In the genomic region with DNA sequence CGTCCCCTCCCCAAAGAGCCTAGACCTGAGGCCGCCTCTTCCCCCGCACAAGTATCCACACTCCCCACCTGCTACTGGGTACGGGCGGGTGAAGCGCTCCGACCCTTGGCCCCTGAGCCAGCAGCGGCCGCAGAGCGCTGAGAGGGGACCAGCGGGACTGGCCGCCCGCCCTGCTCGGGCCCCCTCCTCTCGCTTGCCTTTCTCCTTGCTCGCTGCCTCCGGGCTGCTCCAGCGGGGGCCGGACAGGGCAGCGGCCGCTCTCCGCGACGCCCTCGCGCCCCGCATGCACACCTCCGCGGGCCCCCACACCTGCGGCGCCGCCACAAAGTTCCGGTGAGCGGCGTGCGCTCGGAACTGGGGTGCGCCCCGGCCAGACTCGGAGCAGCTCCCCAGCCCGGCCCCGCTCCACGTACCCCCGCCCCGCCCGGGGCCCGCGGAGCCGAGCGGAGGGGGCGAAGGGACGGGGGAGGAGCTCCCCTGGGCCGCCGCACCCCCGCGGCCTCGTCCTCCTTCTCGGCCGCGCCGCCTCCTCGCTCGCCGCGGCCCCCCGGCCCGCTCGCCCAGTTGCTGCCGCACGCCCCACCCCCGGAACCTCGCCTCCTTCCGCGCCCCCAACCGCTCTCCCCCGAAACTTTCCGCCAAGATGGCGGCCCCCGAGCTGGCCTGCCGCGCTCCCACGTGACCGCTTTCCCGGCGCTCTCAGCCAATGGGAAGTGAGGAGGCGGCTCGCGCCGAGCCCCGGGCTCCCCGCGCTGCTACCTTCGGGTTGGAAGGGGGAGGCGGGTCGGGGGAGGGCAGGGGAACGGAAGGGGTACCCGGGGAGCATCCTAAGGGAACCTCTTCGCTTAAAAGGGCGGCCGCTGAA, we compare ENCODE assay signal across 8 cellular contexts. TPM values are rescaled to one million over a fixed set of nuclear protein-coding genes. Genes with fewer than 3 reads are reported as not detected.
DNase-seq lines count a peak whose midpoint lies in the region; FAIRE-seq and TF ChIP-seq lines count a peak whose summit lies in the region.

No MANE protein-coding gene starts in this region.

- H3K36me3 ChIP-seq in stomach: peaks cover 0 to 5% (median 0%) of the 10 kb centered on the region in 4 donors

- WGBS in stomach, 5 donors: 0 to 3% (median 1%) methylated on average over 31 to 100 of the region's 100 CpGs

- H3K27ac Mint-ChIP-seq in neural crest cell (ENCODE audit: unreplicated experiment): peak overlapping the region; percentile 83

- H3K27me3 ChIP-seq in stomach: no peaks in the 10 kb centered on the region

- FAIRE-seq in H54 (lab: Jason Lieb, UNC): no peak

- H3K4me3 Mint-ChIP-seq in neural crest cell: peak overlapping the region; percentile 94

- no peaks in the 10 kb centered on the region for H3K9me3 ChIP-seq in stomach

- peak; percentile 89 for DNase-seq in EH (ENCODE audit: low read depth)
- peak; percentile 86 for DNase-seq in H54 (ENCODE audit: insufficient read length, low spot score)
- DNase-seq in LNCaP clone FGC (ENCODE audit: low read depth): peak; percentile 39
- DNase-seq in RPMI8226: peak; percentile 93
- peak; percentile 78 for DNase-seq in activated gamma-delta T cell (lab: John Stamatoyannopoulos, UW)
- peak; percentile 86 for DNase-seq in fibroblast of villous mesenchyme (ENCODE audit: low read depth)
- peak; percentile 87 for DNase-seq in neural crest cell (ENCODE audit: low read depth, low spot score)
- peak; percentile 91 for DNase-seq in stomach

- peaks cover 15 to 65% (median 47%) of the 10 kb centered on the region in 4 donors for H3K4me1 ChIP-seq in stomach

- no peaks in the 10 kb centered on the region for H3K36me3 Mint-ChIP-seq in neural crest cell (ENCODE audit: low read depth)

- intact Hi-C loops in stomach (cut with DNase I; ENCODE audit: low total_unique reads): no loop called here

- H3K9me3 Mint-ChIP-seq in neural crest cell: no peaks in the 10 kb centered on the region

- H3K27ac ChIP-seq in stomach: peak overlapping the region; percentile 92 to 97 (median 94)

- H3K4me1 Mint-ChIP-seq in neural crest cell: peaks cover 39% of the 10 kb centered on the region

- TF ChIP-seq CTCF in LNCaP clone FGC (IDR thresholded peaks at IDR 0.05; ENCODE audit: control insufficient read depth, extremely low read depth, insufficient read depth): no peak
- no peak for TF ChIP-seq CTCF in fibroblast of villous mesenchyme (IDR thresholded peaks at IDR 0.05; ENCODE audit: insufficient read depth, low read depth, low read length)
- no peak for TF ChIP-seq CTCF in neural crest cell (conservative IDR thresholded peaks at IDR 0.05)
- TF ChIP-seq CTCF in stomach (IDR thresholded peaks at IDR 0.05): no peak

- peaks cover 16% of the 10 kb centered on the region for H3K27me3 Mint-ChIP-seq in neural crest cell (ENCODE audit: low read depth)

- TF ChIP-seq EP300 in stomach (IDR thresholded peaks at IDR 0.05): no peak

- TF ChIP-seq POLR2A in H54 (IDR thresholded peaks at IDR 0.05; ENCODE audit: low read depth, low read length) (peak; percentile 39; the same call in 1 of the 2 replicates), stomach (IDR thresholded peaks at IDR 0.05) (no peak)

- peak overlapping the region; percentile 79 for H3K4me3 ChIP-seq in LNCaP clone FGC (ENCODE audit: low read depth, low read length)
- peak overlapping the region; percentile 82 for H3K4me3 ChIP-seq in fibroblast of villous mesenchyme (ENCODE audit: low read depth, low read length)
- peak overlapping the region; percentile 70 to 99 (median 95) for H3K4me3 ChIP-seq in stomach

RNA-seq across cellular contexts. Expression of a gene that starts 0.7 kb away (rescaled TPM):
- total RNA-seq in fibroblast of villous mesenchyme (51.9 and 87.7 TPM in 2 replicates), neural crest cell (91.4 and 95.5 TPM in 2 replicates), stomach (100 to 1,000 TPM in 3 of 5 donors, 10 to 100 TPM in 2; 89.9 to 173 (median 147) TPM)
- 10 to 100 TPM; 17.9 to 26.9 (median 23.7) TPM for polyA plus RNA-seq in stomach

Comparison
In these comparisons a context has a peak if more than half of its experiments do, and no peak if none do; other contexts are left out.
1. Peak in every context shown above with its lines: DNase-seq, H3K4me3 ChIP-seq and H3K27ac ChIP-seq.
2. DNase-seq: peak in every context shown above with its lines; median percentile 93 in RPMI8226; 91 in stomach; 89 in EH; 87 in neural crest cell; 86 in H54; 86 in fibroblast of villous mesenchyme; 78 in activated gamma-delta T cell; 39 in LNCaP clone FGC.